In genomic region chr10:104642311-104643022, GRCh38 we compare ENCODE assay signal across 1 cellular context.
TF ChIP-seq lines count a peak whose summit lies in the region.

No MANE protein-coding gene starts in this region.

TF ChIP-seq in WTC11, 78 proteins besides CTCF, POLR2A, EP300 and RAD21 (continued from another document and continues in another):
- TF ChIP-seq PRDM15 (CRISPR knock-in tag; IDR thresholded peaks at IDR 0.05) (peak; percentile 40; the same call in 1 of the 2 replicates), GTF2I (CRISPR knock-in tag; conservative IDR thresholded peaks at IDR 0.05) (no peak), NFE2L1 (CRISPR knock-in tag; IDR thresholded peaks at IDR 0.05) (peak; percentile 91), ZNF263 (CRISPR knock-in tag; IDR thresholded peaks at IDR 0.05; ENCODE audit: low read depth) (no peak), ZBTB43 (CRISPR knock-in tag; IDR thresholded peaks at IDR 0.05) (peak; percentile 72; the same call in 1 of the 2 replicates), PRRX2 (CRISPR knock-in tag; IDR thresholded peaks at IDR 0.05) (no peak), ARID4B (CRISPR knock-in tag; IDR thresholded peaks at IDR 0.05; ENCODE audit: borderline replicate concordance) (peak; percentile 81; the same call in 1 of the 2 replicates), NFYB (CRISPR knock-in tag; conservative IDR thresholded peaks at IDR 0.05; ENCODE audit: low read depth) (no peak), RELA (CRISPR knock-in tag; IDR thresholded peaks at IDR 0.05; ENCODE audit: borderline replicate concordance) (peak; percentile 85), ZNF317 (CRISPR knock-in tag; IDR thresholded peaks at IDR 0.05; ENCODE audit: borderline replicate concordance, low read depth) (peak; percentile 48; the same call in 1 of the 2 replicates), ATF2 (CRISPR knock-in tag; IDR thresholded peaks at IDR 0.05; ENCODE audit: borderline replicate concordance, low read depth) (no peak), USF1 (CRISPR knock-in tag; IDR thresholded peaks at IDR 0.05) (peak; percentile 40; the same call in 1 of the 2 replicates), ATF6 (CRISPR knock-in tag; IDR thresholded peaks at IDR 0.05) (0 out of 2 replicates have a peak, but pooled peaks have one; percentile 73), ZNF121 (CRISPR knock-in tag; IDR thresholded peaks at IDR 0.05) (no peak), ATF1 (CRISPR knock-in tag; IDR thresholded peaks at IDR 0.05) (no peak), STAT6 (CRISPR knock-in tag; conservative IDR thresholded peaks at IDR 0.05; ENCODE audit: low read depth) (no peak; the same call in 1 of the 2 replicates), ZMAT4 (CRISPR knock-in tag; IDR thresholded peaks at IDR 0.05) (no peak), RORB (CRISPR knock-in tag; IDR thresholded peaks at IDR 0.05) (no peak), E2F4 (CRISPR knock-in tag; IDR thresholded peaks at IDR 0.05; ENCODE audit: borderline replicate concordance, low read depth) (no peak; the same call in 1 of the 2 replicates), CBFB (CRISPR knock-in tag; IDR thresholded peaks at IDR 0.05; ENCODE audit: low read depth) (peak; percentile 90; the same call in 1 of the 2 replicates), ELF4 (CRISPR knock-in tag; IDR thresholded peaks at IDR 0.05; ENCODE audit: low read depth) (no peak), OVOL2 (CRISPR knock-in tag; IDR thresholded peaks at IDR 0.05; ENCODE audit: borderline replicate concordance) (no peak), TCF7 (CRISPR knock-in tag; IDR thresholded peaks at IDR 0.05; ENCODE audit: low read depth) (no peak), SMAD3 (CRISPR knock-in tag; IDR thresholded peaks at IDR 0.05; ENCODE audit: borderline replicate concordance) (no peak; the same call in 1 of the 2 replicates), USF2 (CRISPR knock-in tag; IDR thresholded peaks at IDR 0.05) (0 out of 2 replicates have a peak, but pooled peaks have one; percentile 15), PREB (CRISPR knock-in tag; IDR thresholded peaks at IDR 0.05; ENCODE audit: borderline replicate concordance) (no peak), ZNF232 (CRISPR knock-in tag; IDR thresholded peaks at IDR 0.05) (peak; percentile 82; the same call in 1 of the 2 replicates), FOXK1 (CRISPR knock-in tag; IDR thresholded peaks at IDR 0.05) (peak; percentile 72), ERG (CRISPR knock-in tag; IDR thresholded peaks at IDR 0.05) (no peak), EMX1 (CRISPR knock-in tag; IDR thresholded peaks at IDR 0.05) (no peak), NR2C2 (CRISPR knock-in tag; IDR thresholded peaks at IDR 0.05) (peak; percentile 54; the same call in 1 of the 2 replicates), TP53 (CRISPR knock-in tag; IDR thresholded peaks at IDR 0.05) (0 out of 2 replicates have a peak, but pooled peaks have one; percentile 53), CREB1 (CRISPR knock-in tag; IDR thresholded peaks at IDR 0.05) (peak; percentile 78; the same call in 1 of the 2 replicates), TEAD1 (CRISPR knock-in tag; IDR thresholded peaks at IDR 0.05) (peak; percentile 77; the same call in 1 of the 2 replicates)
